ENCODE assay signal across 8 cellular contexts in the genomic region with DNA sequence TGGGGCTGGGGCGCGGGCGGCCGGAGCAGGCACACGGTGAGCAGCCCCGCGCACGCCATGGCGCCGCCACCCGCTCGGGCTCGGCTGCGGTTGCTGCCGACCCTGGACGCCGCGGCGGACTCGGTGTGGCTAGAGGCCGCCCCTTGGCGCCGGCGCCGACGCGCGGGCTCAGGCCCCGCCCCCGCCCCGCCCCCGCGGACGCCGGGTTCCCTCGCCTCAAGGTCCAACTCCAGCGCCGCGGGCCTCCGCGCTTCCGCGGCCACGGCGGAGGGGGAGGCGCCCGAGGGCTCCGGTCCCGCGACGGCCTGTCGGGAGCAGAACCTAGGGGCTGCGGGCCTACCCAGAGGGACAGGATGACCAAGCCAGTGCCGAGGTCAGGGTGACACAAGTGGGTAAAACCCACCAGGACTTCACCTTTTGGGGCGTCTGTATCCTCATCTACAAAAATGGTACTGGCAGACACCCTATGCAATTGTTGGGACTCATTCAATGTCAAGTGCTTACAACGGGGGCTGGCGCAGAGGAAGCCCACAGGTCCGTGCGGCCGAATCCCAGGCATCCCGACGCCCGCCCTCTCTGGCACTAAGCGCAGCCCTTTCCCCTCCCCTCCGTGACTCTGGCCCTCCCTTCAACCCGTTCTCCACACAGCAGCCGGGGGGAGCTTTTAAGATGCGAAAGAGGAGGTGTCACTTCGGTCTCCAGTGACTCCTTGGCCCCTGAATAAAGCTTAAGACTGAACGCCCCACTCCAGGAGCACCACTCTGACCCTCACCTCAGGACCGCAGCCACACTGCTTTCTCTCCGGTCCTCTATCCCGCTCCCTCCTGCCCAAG. TPM values are rescaled to one million over a fixed set of nuclear protein-coding genes. Genes with fewer than 3 reads are reported as not detected.
DNase-seq lines count a peak whose midpoint lies in the region; ATAC-seq and TF ChIP-seq lines count a peak whose summit lies in the region.

A gene with protein sequence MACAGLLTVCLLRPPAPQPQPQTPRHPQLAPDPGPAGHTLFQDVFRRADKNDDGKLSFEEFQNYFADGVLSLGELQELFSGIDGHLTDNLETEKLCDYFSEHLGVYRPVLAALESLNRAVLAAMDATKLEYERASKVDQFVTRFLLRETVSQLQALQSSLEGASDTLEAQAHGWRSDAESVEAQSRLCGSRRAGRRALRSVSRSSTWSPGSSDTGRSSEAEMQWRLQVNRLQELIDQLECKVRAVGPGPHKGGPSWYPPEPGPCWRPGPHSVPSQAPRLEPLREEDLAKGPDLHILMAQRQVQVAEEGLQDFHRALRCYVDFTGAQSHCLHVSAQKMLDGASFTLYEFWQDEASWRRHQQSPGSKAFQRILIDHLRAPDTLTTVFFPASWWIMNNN (minus strand): TSS at position 135 of the 833 bp plus-strand sequence. CDS start 76 bp downstream, at position 59.

- H3K9me2 ChIP-seq in SK-N-SH, result no peaks in the 10 kb centered on the region

- H3K36me3 ChIP-seq in SK-N-SH (replicated peaks in 1 of 2; ENCODE audit: control insufficient read depth in 1 of 2, insufficient read depth in 2 of 2, low read length in 1 of 2) (peaks cover 0 to 11% of the 10 kb centered on the region in 2 experiments), adrenal gland (replicated peaks in 1 of 2) (peaks cover 0 to 24% of the 10 kb centered on the region in 2 donors), heart left ventricle (peaks cover 0 to 26% (median under 1%) of the 10 kb centered on the region in 9 donors), ovary (no peaks in the 10 kb centered on the region)

- peak; percentile 38 to 83 for TF ChIP-seq POLR2A in adrenal gland (IDR thresholded peaks at IDR 0.05)
- TF ChIP-seq POLR2A in heart left ventricle (IDR thresholded peaks at IDR 0.05), result peak in 1 of 2 donors; percentile 64
- peak; percentile 66 for TF ChIP-seq POLR2A in ovary (IDR thresholded peaks at IDR 0.05)

- peak; percentile 48 for ATAC-seq in GM21526 (IDR thresholded peaks at IDR 0.05; ENCODE audit: low FRiP score, unreplicated experiment)
- ATAC-seq in heart left ventricle, result peak; percentile 53 to 91 (median 78)
- ATAC-seq in GM19455 (IDR thresholded peaks at IDR 0.05; ENCODE audit: unreplicated experiment), result no peak

- H3K27ac ChIP-seq in SK-N-SH (ENCODE audit: low read depth in 2 of 2, low read length in 1 of 2) (peak within 1 kb of the TSS; percentile 37 to 87; a peak in 3 of 4 replicates), adrenal gland (peak within 1 kb of the TSS; percentile 89 to 97 (median 95)), heart left ventricle (peak within 1 kb of the TSS; percentile 75 to 95 (median 90)), ovary (peak within 1 kb of the TSS; percentile 93 to 97)

- DNase-seq in D341Med (ENCODE audit: low spot score) (peak; percentile 95), M059J (ENCODE audit: low read depth) (peak; percentile 79), SK-N-SH (peak; percentile 96), adrenal gland (peak; percentile 83 to 90 (median 85)), heart left ventricle (peak; percentile 86 to 93 (median 89)), ovary (peak; percentile 87 to 95 (median 90))

- no peak for TF ChIP-seq RAD21 in SK-N-SH (IDR thresholded peaks at IDR 0.05; ENCODE audit: low read length)

- TF ChIP-seq CTCF in SK-N-SH (IDR thresholded peaks at IDR 0.05) (no peak), adrenal gland (IDR thresholded peaks at IDR 0.05) (no peak), heart left ventricle (IDR thresholded peaks at IDR 0.05) (peak in 1 of 12 donors; percentile 4), ovary (IDR thresholded peaks at IDR 0.05) (peak in 1 of 3 donors; percentile 10)

- peaks cover 10% of the 10 kb centered on the region; the same call in 1 of the 2 replicates for H3K79me2 ChIP-seq in SK-N-SH (ENCODE audit: insufficient read depth)

- POLR2A ChIA-PET in SK-N-SH (lab: Yijun Ruan, JAX), result interaction anchor here (0.5 to 1.7 kb wide), 2 partner anchors 11 to 883 kb away, joined by 3 to 7 read pairs; no protein-coding TSS in a partner anchor

- peak within 1 kb of the TSS; percentile 74 for H2AFZ ChIP-seq in SK-N-SH (ENCODE audit: low read depth)

- H3K4me1 ChIP-seq in SK-N-SH (ENCODE audit: control insufficient read depth in 1 of 2, insufficient read depth in 2 of 2, low read depth in 1 of 2, low read length in 1 of 2) (peaks cover 8 to 28% of the 10 kb centered on the region in 2 experiments; a peak in 2 of 4 replicates), adrenal gland (replicated peaks in 1 of 2) (peaks cover 34 to 44% of the 10 kb centered on the region in 2 donors), heart left ventricle (peaks cover 0 to 43% (median 29%) of the 10 kb centered on the region in 12 donors), ovary (ENCODE audit: insufficient read depth) (peaks cover 37% of the 10 kb centered on the region)

- CTCF ChIA-PET in SK-N-SH (lab: Yijun Ruan, JAX), result interaction anchor here (0.6 to 0.9 kb wide), 3 partner anchors 11 to 58 kb away, joined by 3 read pairs; no protein-coding TSS in a partner anchor

- 0 out of 2 replicates have a peak, but pooled peaks cover 4% of the 10 kb centered on the region for H4K20me1 ChIP-seq in SK-N-SH (ENCODE audit: insufficient read depth)

- peak within 1 kb of the TSS; percentile 99 for H3K4me2 ChIP-seq in SK-N-SH

- TF ChIP-seq EP300 in SK-N-SH (IDR thresholded peaks at IDR 0.05; ENCODE audit: borderline replicate concordance in 1 of 2, low read depth in 1 of 2, low read length in 1 of 2), result no peak
- no peak for TF ChIP-seq EP300 in ovary (IDR thresholded peaks at IDR 0.05)

- peaks cover 8% of the 10 kb centered on the region for H3F3A ChIP-seq in SK-N-SH (replicated peaks; ENCODE audit: insufficient read depth)

- H3K27me3 ChIP-seq in SK-N-SH (ENCODE audit: insufficient read depth), result no peaks in the 10 kb centered on the region
- H3K27me3 ChIP-seq in adrenal gland, result no peaks in the 10 kb centered on the region
- H3K27me3 ChIP-seq in heart left ventricle, result no peaks in the 10 kb centered on the region
- H3K27me3 ChIP-seq in ovary, result no peaks in the 10 kb centered on the region

- intact Hi-C loops in adrenal gland (cut with DNase I) (no loop called here), heart left ventricle (cut with DNase I) (loop anchor here in 2 of 10 donors (5.0 kb wide), 1 partner anchor 58 kb away; a partner anchor contains a TSS), ovary (cut with DNase I) (loop anchor here in 2 of 4 donors (5.0 to 10.0 kb wide), 2 partner anchors 58 to 140 kb away; a partner anchor contains a TSS)

- peak within 1 kb of the TSS; percentile 68 for H3K9ac ChIP-seq in SK-N-SH

- no peaks in the 10 kb centered on the region for H3K9me3 ChIP-seq in SK-N-SH
- H3K9me3 ChIP-seq in adrenal gland (replicated peaks in 1 of 3), result no peaks in the 10 kb centered on the region
- no peaks in the 10 kb centered on the region for H3K9me3 ChIP-seq in heart left ventricle
- no peaks in the 10 kb centered on the region for H3K9me3 ChIP-seq in ovary

- WGBS in SK-N-SH (ENCODE audit: low lambda C conversion rate), result 26% methylated on average over 24 of the region's 73 CpGs
- 2 to 7% (median 4%) methylated on average over 14 to 73 of the region's 73 CpGs for WGBS in adrenal gland, 4 donors
- 4 to 8% (median 5%) methylated on average over 29 to 73 of the region's 73 CpGs for WGBS in heart left ventricle, 4 donors
- WGBS in ovary, 3 donors, result 1% methylated on average over 51 to 73 of the region's 73 CpGs

- H3K4me3 ChIP-seq in SK-N-SH (ENCODE audit: low read depth in 2 of 2, low read length in 1 of 2), result peak within 1 kb of the TSS; percentile 61 to 79
- H3K4me3 ChIP-seq in adrenal gland, result peak within 1 kb of the TSS; percentile 11 to 97 (median 52)
- H3K4me3 ChIP-seq in heart left ventricle, result peak within 1 kb of the TSS; percentile 50 to 95 (median 72)
- H3K4me3 ChIP-seq in ovary, result peak within 1 kb of the TSS; percentile 77

TF ChIP-seq in SK-N-SH, 30 proteins besides CTCF, POLR2A, EP300 and RAD21:
- TF ChIP-seq, protein P1, sequence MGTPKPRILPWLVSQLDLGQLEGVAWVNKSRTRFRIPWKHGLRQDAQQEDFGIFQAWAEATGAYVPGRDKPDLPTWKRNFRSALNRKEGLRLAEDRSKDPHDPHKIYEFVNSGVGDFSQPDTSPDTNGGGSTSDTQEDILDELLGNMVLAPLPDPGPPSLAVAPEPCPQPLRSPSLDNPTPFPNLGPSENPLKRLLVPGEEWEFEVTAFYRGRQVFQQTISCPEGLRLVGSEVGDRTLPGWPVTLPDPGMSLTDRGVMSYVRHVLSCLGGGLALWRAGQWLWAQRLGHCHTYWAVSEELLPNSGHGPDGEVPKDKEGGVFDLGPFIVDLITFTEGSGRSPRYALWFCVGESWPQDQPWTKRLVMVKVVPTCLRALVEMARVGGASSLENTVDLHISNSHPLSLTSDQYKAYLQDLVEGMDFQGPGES (IDR thresholded peaks at IDR 0.05; ENCODE audit: low read depth, low read length), result no peak
- TF ChIP-seq MXI1 (IDR thresholded peaks at IDR 0.05; ENCODE audit: low read depth, low read length), result peak; percentile 65; the same call in 1 of the 2 replicates
- TF ChIP-seq POLR2AphosphoS5 (IDR thresholded peaks at IDR 0.05; ENCODE audit: low read depth, low read length), result 0 out of 2 replicates have a peak, but pooled peaks have one; percentile 42
- TF ChIP-seq, protein P2, sequence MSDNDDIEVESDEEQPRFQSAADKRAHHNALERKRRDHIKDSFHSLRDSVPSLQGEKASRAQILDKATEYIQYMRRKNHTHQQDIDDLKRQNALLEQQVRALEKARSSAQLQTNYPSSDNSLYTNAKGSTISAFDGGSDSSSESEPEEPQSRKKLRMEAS (IDR thresholded peaks at IDR 0.05; ENCODE audit: low read depth), result peak; percentile 39; the same call in 1 of the 2 replicates

RNA-seq across cellular contexts. Expression of the gene that starts here (rescaled TPM):
- total RNA-seq in M059J (2014; rRNA removed; shearing (Covaris generic)), result 32.0 and 60.5 TPM in 2 replicates
- polyA plus RNA-seq in SK-N-SH (2012; rRNA removed) (20.1 and 25.1 TPM in 2 replicates), adrenal gland (100 to 1,000 TPM in 2 of 3 donors, 10 to 100 TPM in 1; 23.4 to 279 (median 174) TPM), heart left ventricle (10 to 100 TPM; 37.6 to 67.2 TPM), ovary (10 to 100 TPM in 1 of 2 donors, 1 to 10 TPM in 1; 9.2 to 95.6 TPM)
- polyA plus RNA-seq in SK-N-SH (2012; cell fraction: cytosol; rRNA removed), result 5.8 and 10.6 TPM in 2 replicates
- 112 and 142 TPM in 2 replicates for polyA plus RNA-seq in SK-N-SH (2012; cell fraction: nucleus; rRNA removed)
- total RNA-seq in adrenal gland (100 to 1,000 TPM in 7 of 8 donors, 10 to 100 TPM in 1; 91.5 to 187 (median 142) TPM), heart left ventricle (100 to 1,000 TPM in 1 of 9 donors, 10 to 100 TPM in 8; 54.5 to 111 (median 74.8) TPM), ovary (100 to 1,000 TPM in 4 of 7 donors, 10 to 100 TPM in 3; 74.3 to 166 (median 103) TPM)
